In the genomic region with DNA sequence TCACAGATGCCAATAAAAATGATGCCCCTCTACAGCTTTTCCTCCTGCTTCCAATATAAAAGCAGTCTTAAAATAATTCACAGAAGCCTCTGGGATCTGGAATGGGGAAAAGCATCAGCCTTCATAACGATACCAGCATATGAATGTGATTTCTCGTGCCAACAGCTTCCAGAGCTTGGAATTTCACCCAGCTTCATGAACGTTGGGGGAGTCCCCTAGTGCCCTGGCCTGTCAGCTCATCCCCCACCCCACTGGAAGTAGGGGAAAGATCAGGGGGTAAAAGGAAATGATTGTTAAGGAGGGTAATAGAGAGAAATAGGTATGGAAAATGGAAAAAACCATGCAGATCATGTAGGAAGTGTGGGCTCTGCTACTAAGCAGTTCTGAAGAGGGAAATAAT, we compare ENCODE assay signal across 32 cellular contexts.
"Had no signal": no experiment of that assay in that cellular context is flagged by ENCODE, and none has a peak within 500 bp of the region (broad histone marks: within the 10 kb centered on the region; RNA-seq: fewer than 3 reads in every experiment).

No MANE protein-coding gene starts in this region.

- H3K27ac ChIP-seq: ovary, parathyroid adenoma, psoas muscle, skin epidermis, spleen, suprapubic skin, testis, tibial artery, transverse colon, upper lobe of right lung, uterus had no signal

- H2AFZ ChIP-seq: parathyroid adenoma had no signal

- H3K27ac Mint-ChIP-seq: naive thymus-derived CD8-positive, alpha-beta T cell; natural killer cell treated with Interleukin-12 subunit alpha and Interleukin-12 subunit beta and Interleukin-15 and Interleukin-18, amount 100 ng/mL, for 72 hours; nephron progenitor cell; progenitor cell of endocrine pancreas; stimulated activated memory B cell treated with anti-CD40 and anti-IgM and Interleukin-4, amounts not matched to agents 10 μg/mL and 1 μg/mL and 100 μg/mL, for 72 hours; stimulated activated naive CD8-positive, alpha-beta T cell treated with anti-CD3 and anti-CD28 coated beads, Interleukin-15, amount 100 ng/mL, for 72 hours; type B pancreatic cell had no signal

- H3K9me3 ChIP-seq: ovary, psoas muscle, spleen, suprapubic skin, testis, tibial artery, transverse colon, upper lobe of right lung, uterus had no signal

- H3K36me3 ChIP-seq: ovary, spleen, suprapubic skin, tibial artery, transverse colon, upper lobe of right lung, uterus had no signal

- H3K4me3 ChIP-seq: ovary, psoas muscle, skin epidermis, smooth muscle cell, spleen, suprapubic skin, testis, tibial artery, transverse colon, upper lobe of right lung, uterus had no signal

- H3K27me3 Mint-ChIP-seq: natural killer cell treated with Interleukin-12 subunit alpha and Interleukin-12 subunit beta and Interleukin-15 and Interleukin-18, amount 100 ng/mL, for 72 hours; progenitor cell of endocrine pancreas; stimulated activated memory B cell treated with anti-CD40 and anti-IgM and Interleukin-4, amounts not matched to agents 10 μg/mL and 1 μg/mL and 100 μg/mL, for 72 hours; stimulated activated naive CD8-positive, alpha-beta T cell treated with anti-CD3 and anti-CD28 coated beads, Interleukin-15, amount 100 ng/mL, for 72 hours; type B pancreatic cell had no signal

- H3K4me2 ChIP-seq: smooth muscle cell had no signal

- H3K9me3 Mint-ChIP-seq: nephron progenitor cell; neural crest cell; stimulated activated memory B cell treated with anti-CD40 and anti-IgM and Interleukin-4, amounts not matched to agents 10 μg/mL and 1 μg/mL and 100 μg/mL, for 72 hours; stimulated activated naive CD8-positive, alpha-beta T cell treated with anti-CD3 and anti-CD28 coated beads, Interleukin-15, amount 100 ng/mL, for 72 hours; type B pancreatic cell had no signal

- H3K36me3 Mint-ChIP-seq: naive thymus-derived CD8-positive, alpha-beta T cell; stimulated activated memory B cell treated with anti-CD40 and anti-IgM and Interleukin-4, amounts not matched to agents 10 μg/mL and 1 μg/mL and 100 μg/mL, for 72 hours; type B pancreatic cell had no signal

- H3K79me2 ChIP-seq: parathyroid adenoma had no signal

- H3K4me1 ChIP-seq: parathyroid adenoma, psoas muscle, spleen, suprapubic skin, transverse colon, upper lobe of right lung, uterus had no signal

- H3K9ac ChIP-seq: parathyroid adenoma had no signal

- ATAC-seq: naive thymus-derived CD8-positive, alpha-beta T cell; natural killer cell treated with Interleukin-12 subunit alpha and Interleukin-12 subunit beta and Interleukin-15 and Interleukin-18, amount 100 ng/mL, for 72 hours; psoas muscle; right cardiac atrium; sciatic nerve; stimulated activated memory B cell treated with anti-CD40 and anti-IgM and Interleukin-4, amounts not matched to agents 10 μg/mL and 1 μg/mL and 100 μg/mL, for 72 hours; stimulated activated naive CD8-positive, alpha-beta T cell treated with anti-CD3 and anti-CD28 coated beads, Interleukin-15, amount 100 ng/mL, for 72 hours; stimulated activated naive CD8-positive, alpha-beta T cell treated with anti-CD3 and anti-CD28 coated beads, Interleukin-15, Interleukin-2, amounts not matched to agents 100 U/mL and 50 U/mL, for 24 hours; upper lobe of right lung had no signal

- H3K4me3 Mint-ChIP-seq: naive thymus-derived CD8-positive, alpha-beta T cell; natural killer cell treated with Interleukin-12 subunit alpha and Interleukin-12 subunit beta and Interleukin-15 and Interleukin-18, amount 100 ng/mL, for 72 hours; nephron progenitor cell; neural crest cell; stimulated activated memory B cell treated with anti-CD40 and anti-IgM and Interleukin-4, amounts not matched to agents 10 μg/mL and 1 μg/mL and 100 μg/mL, for 72 hours; stimulated activated naive CD8-positive, alpha-beta T cell treated with anti-CD3 and anti-CD28 coated beads, Interleukin-15, amount 100 ng/mL, for 72 hours; type B pancreatic cell had no signal

- DNase-seq: naive thymus-derived CD8-positive, alpha-beta T cell; nephron progenitor cell; occipital lobe; ovary; posterior cingulate gyrus; psoas muscle; right cardiac atrium; spleen; stimulated activated CD4-positive, alpha-beta T cell treated with anti-CD3 and anti-CD28 coated beads, Interleukin-12 subunit alpha, Interleukin-12 subunit beta, amount 100 ng/mL, for 4 hours; stimulated activated CD4-positive, alpha-beta T cell treated with anti-CD3 and anti-CD28 coated beads, Interleukin-1b, Interleukin-23, amount 100 ng/mL, for 48 hours; stimulated activated CD4-positive, alpha-beta T cell treated with anti-CD3 and anti-CD28 coated beads, Interleukin-4, amount 100 ng/mL, for 1 hour; stimulated activated CD4-positive, alpha-beta T cell treated with anti-CD3 and anti-CD28 coated beads, Interleukin-4, amount 100 ng/mL, for 4 hours; stimulated activated CD8-positive, alpha-beta memory T cell treated with anti-CD3 and anti-CD28 coated beads, Interleukin-4, amount 100 ng/mL, for 48 hours; stimulated activated naive CD4-positive, alpha-beta T cell; stimulated activated naive CD8-positive, alpha-beta T cell treated with anti-CD3 and anti-CD28 coated beads, Interleukin-15, amount 100 ng/mL, for 72 hours; stimulated activated naive CD8-positive, alpha-beta T cell treated with anti-CD3 and anti-CD28 coated beads, Interleukin-15, Interleukin-2, amounts not matched to agents 100 U/mL and 50 U/mL, for 24 hours; substantia nigra; testis; tibial artery; transverse colon; upper lobe of right lung; uterus had no signal

- H3K27me3 ChIP-seq: ovary, spleen, suprapubic skin, testis, tibial artery, transverse colon, upper lobe of right lung, uterus had no signal

- H3K4me1 Mint-ChIP-seq: naive thymus-derived CD8-positive, alpha-beta T cell; stimulated activated memory B cell treated with anti-CD40 and anti-IgM and Interleukin-4, amounts not matched to agents 10 μg/mL and 1 μg/mL and 100 μg/mL, for 72 hours; stimulated activated naive CD8-positive, alpha-beta T cell treated with anti-CD3 and anti-CD28 coated beads, Interleukin-15, amount 100 ng/mL, for 72 hours had no signal
